ENCODE assay signal across 19 cellular contexts in the genomic region with DNA sequence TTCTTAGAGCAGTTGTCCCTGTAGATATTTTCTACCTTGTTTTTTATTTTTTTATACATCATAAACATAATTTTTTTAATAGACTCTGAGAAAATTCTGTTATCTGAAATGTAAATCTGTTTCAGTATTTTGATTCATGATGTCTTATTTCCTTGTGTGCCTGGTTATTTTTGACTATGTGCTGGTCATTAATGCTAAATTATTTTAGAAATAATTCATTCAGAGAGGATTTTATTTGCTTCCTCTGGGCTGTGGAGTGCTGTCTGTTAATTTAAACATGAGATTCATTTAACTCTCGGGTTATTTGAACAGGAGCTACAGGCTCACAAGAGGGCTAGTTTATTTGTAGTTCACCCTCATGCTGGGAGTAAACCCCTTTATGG.
DNase-seq lines count a peak whose midpoint lies in the region; ATAC-seq, FAIRE-seq and TF ChIP-seq lines count a peak whose summit lies in the region.
"Had no signal": no experiment of that assay in that cellular context is flagged by ENCODE, and none has a peak within 500 bp of the region (broad histone marks: within the 10 kb centered on the region; RNA-seq: fewer than 3 reads in every experiment).

No MANE protein-coding gene starts in this region.

- TF ChIP-seq EP300 in K562 (IDR thresholded peaks at IDR 0.05; ENCODE audit: low read length) (no peak), gastroesophageal sphincter (IDR thresholded peaks at IDR 0.05) (no peak)

- POLR2A ChIA-PET in HEK293 (lab: Yijun Ruan, JAX) (no interaction called here), K562 (lab: Yijun Ruan, JAX) (interaction anchor here (1.6 kb wide), 1 partner anchor 9 kb away, joined by 9 read pairs; no protein-coding TSS in a partner anchor)

- H3K4me3 ChIP-seq in HEK293 (ENCODE audit: low read depth, low read length) (no peak overlapping the region), K562 (no peak overlapping the region), gastroesophageal sphincter (no peak overlapping the region)
- H3K4me3 ChIP-seq: BLaER1 treated with 17β-estradiol and CSF1 and Interleukin-3, amounts not matched to agents 10 nM and 100 nM; HAP-1 had no signal

- H4K20me1 ChIP-seq in K562 (replicated peaks; ENCODE audit: control insufficient read depth, insufficient read depth, low read length): no peaks in the 10 kb centered on the region
- H4K20me1 ChIP-seq: BLaER1 treated with 17β-estradiol and CSF1 and Interleukin-3, amounts not matched to agents 10 nM and 100 nM had no signal

- no peak for TF ChIP-seq RAD21 in K562 (CRISPR knock-in tag; conservative IDR thresholded peaks at IDR 0.05 in 1 of 2, IDR thresholded peaks at IDR 0.05 in 1 of 2)

- BruUV-seq in K562 (replicated peaks; lab: Mats Ljungman, UMichigan): no TSS peak

- no peaks in the 10 kb centered on the region for H3K9me3 ChIP-seq in HEK293 (ENCODE audit: control insufficient read depth, insufficient read depth, low read depth, low read length)
- peaks cover 6% of the 10 kb centered on the region for H3K9me3 ChIP-seq in K562 (replicated peaks; ENCODE audit: control insufficient read depth, insufficient read depth, low read depth, low read length)
- H3K9me3 ChIP-seq in gastroesophageal sphincter: peaks cover 0 to 36% (median 0%) of the 10 kb centered on the region in 3 donors
- H3K9me3 ChIP-seq: BE2C had no signal

- WGBS in K562 (ENCODE audit: insufficient coverage, low coverage, missing lambda C conversion rate): 68% methylated on average over 1 of the region's 1 CpG
- 80 to 83% methylated on average over 1 of the region's 1 CpG for WGBS in gastroesophageal sphincter (ENCODE audit: low coverage in 1 of 2), 2 donors

- no peak for DNase-seq in K562 (ENCODE audit: extremely low read depth in 1 of 4, low spot score in 3 of 4)
- peak; percentile 17 to 38 for DNase-seq in erythroblast (lab: John Stamatoyannopoulos, UW)
- no peak for DNase-seq in T-helper 9 cell
- no peak for DNase-seq in AG20443 (ENCODE audit: low spot score)
- DNase-seq: AML-193; BE2C; CD4-positive, alpha-beta T cell; CD8-positive, alpha-beta memory T cell; COR-L47; DMS153; DND-41; GOT3 had no signal

- no peaks in the 10 kb centered on the region for H3K36me3 ChIP-seq in HEK293 (ENCODE audit: control insufficient read depth in 2 of 2, insufficient read depth in 1 of 2, low read length in 2 of 2)
- no peaks in the 10 kb centered on the region for H3K36me3 ChIP-seq in K562 (ENCODE audit: control insufficient read depth, insufficient read depth, low read length)
- no peaks in the 10 kb centered on the region for H3K36me3 ChIP-seq in gastroesophageal sphincter
- H3K36me3 ChIP-seq: BE2C; BLaER1 treated with 17β-estradiol and CSF1 and Interleukin-3, amounts not matched to agents 10 nM and 100 nM; HAP-1 had no signal

- in situ Hi-C loops in K562 (cut with MboI): no loop called here

- H3K4me2 ChIP-seq in K562 (ENCODE audit: insufficient read depth, low read length): peak overlapping the region; percentile 37; the same call in 1 of the 2 replicates
- H3K4me2 ChIP-seq: BLaER1 treated with 17β-estradiol and CSF1 and Interleukin-3, amounts not matched to agents 10 nM and 100 nM had no signal

- ATAC-seq in K562: no peak
- ATAC-seq in gastroesophageal sphincter: no peak

- peak overlapping the region; percentile 51 for H2AFZ ChIP-seq in K562 (ENCODE audit: low read depth, low read length)

- H3K27ac ChIP-seq in HEK293 (ENCODE audit: extremely low read depth, low read depth, low read length) (no peak overlapping the region), K562 (ENCODE audit: extremely low read depth, low read depth, low read length) (no peak overlapping the region; the same call in 2 of the 3 replicates), gastroesophageal sphincter (no peak overlapping the region)
- H3K27ac ChIP-seq: BLaER1 treated with 17β-estradiol and CSF1 and Interleukin-3, amounts not matched to agents 10 nM and 100 nM had no signal

- H3K79me2 ChIP-seq in K562 (ENCODE audit: control insufficient read depth, insufficient read depth, low read length): no peaks in the 10 kb centered on the region

- intact Hi-C loops in K562 (cut with micrococcal nuclease): no loop called here

- TF ChIP-seq CTCF in HEK293 (tag by site-specific recombination; IDR thresholded peaks at IDR 0.05) (no peak), K562 (IDR thresholded peaks at IDR 0.05 in 2 of 3, conservative IDR thresholded peaks at IDR 0.05 in 1 of 3; ENCODE audit: insufficient read depth in 2 of 3, low read depth in 1 of 3, low read length in 3 of 3) (no peak), gastroesophageal sphincter (IDR thresholded peaks at IDR 0.05) (no peak)

- CTCF ChIA-PET in HEK293 (lab: Yijun Ruan, JAX) (interaction anchor here (0.7 to 1.1 kb wide), 2 partner anchors 33 to 1426 kb away, joined by 6 read pairs; no protein-coding TSS in a partner anchor), K562 (lab: Yijun Ruan, JAX; ENCODE audit: low intra/inter-chr PET ratio) (no interaction called here)

- no peaks in the 10 kb centered on the region for H3K9me1 ChIP-seq in K562 (ENCODE audit: control insufficient read depth, insufficient read depth, low read length)

- no peak for FAIRE-seq in K562 (lab: Jason Lieb, UNC)
- FAIRE-seq: G401.6, GM12892, H54 had no signal

- H3K4me1 ChIP-seq in HEK293 (ENCODE audit: control insufficient read depth, insufficient read depth, low read length) (no peaks in the 10 kb centered on the region), K562 (replicated peaks in 1 of 2; ENCODE audit: control insufficient read depth in 2 of 2, insufficient read depth in 2 of 2, low read length in 2 of 2) (peaks cover 28 to 33% of the 10 kb centered on the region in 2 experiments; a peak in 4 of 5 replicates), gastroesophageal sphincter (no peaks in the 10 kb centered on the region)
- H3K4me1 ChIP-seq: BE2C, HAP-1 had no signal

- H3K9ac ChIP-seq in K562 (ENCODE audit: insufficient read depth in 1 of 2, low read depth in 2 of 2, low read length in 2 of 2): no peak overlapping the region; a peak in 1 of 4 replicates
- H3K9ac ChIP-seq: BLaER1 treated with 17β-estradiol and CSF1 and Interleukin-3, amounts not matched to agents 10 nM and 100 nM had no signal

- TF ChIP-seq POLR2A in K562 (conservative IDR thresholded peaks at IDR 0.05): no peak
- TF ChIP-seq POLR2A in erythroblast (IDR thresholded peaks at IDR 0.05; ENCODE audit: low read length): no peak
- no peak for TF ChIP-seq POLR2A in gastroesophageal sphincter (IDR thresholded peaks at IDR 0.05)

- H3K27me3 ChIP-seq in K562 (ENCODE audit: control insufficient read depth in 2 of 2, insufficient read depth in 2 of 2, low read length in 2 of 2): no peaks in the 10 kb centered on the region
- H3K27me3 ChIP-seq in gastroesophageal sphincter: no peaks in the 10 kb centered on the region
- H3K27me3 ChIP-seq: BLaER1 treated with 17β-estradiol and CSF1 and Interleukin-3, amounts not matched to agents 10 nM and 100 nM had no signal

TF ChIP-seq in HEK293, 187 proteins besides CTCF, POLR2A, EP300 and RAD21 (continues in another document):
- TF ChIP-seq ZFP41 (tag by site-specific recombination; IDR thresholded peaks at IDR 0.05; ENCODE audit: borderline replicate concordance) (no peak), SETDB1 (IDR thresholded peaks at IDR 0.05; ENCODE audit: insufficient read length, low read length) (peak; percentile 69), HOXA7 (CRISPR knock-in tag; IDR thresholded peaks at IDR 0.05; ENCODE audit: borderline replicate concordance) (no peak)
- TF ChIP-seq, protein P1, sequence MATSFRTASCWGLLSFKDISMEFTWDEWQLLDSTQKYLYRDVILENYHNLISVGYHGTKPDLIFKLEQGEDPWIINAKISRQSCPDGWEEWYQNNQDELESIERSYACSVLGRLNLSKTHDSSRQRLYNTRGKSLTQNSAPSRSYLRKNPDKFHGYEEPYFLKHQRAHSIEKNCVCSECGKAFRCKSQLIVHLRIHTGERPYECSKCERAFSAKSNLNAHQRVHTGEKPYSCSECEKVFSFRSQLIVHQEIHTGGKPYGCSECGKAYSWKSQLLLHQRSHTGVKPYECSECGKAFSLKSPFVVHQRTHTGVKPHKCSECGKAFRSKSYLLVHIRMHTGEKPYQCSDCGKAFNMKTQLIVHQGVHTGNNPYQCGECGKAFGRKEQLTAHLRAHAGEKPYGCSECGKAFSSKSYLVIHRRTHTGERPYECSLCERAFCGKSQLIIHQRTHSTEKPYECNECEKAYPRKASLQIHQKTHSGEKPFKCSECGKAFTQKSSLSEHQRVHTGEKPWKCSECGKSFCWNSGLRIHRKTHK (tag by site-specific recombination; IDR thresholded peaks at IDR 0.05): peak; percentile 98

TF ChIP-seq in K562, 482 proteins besides CTCF, POLR2A, EP300 and RAD21 (continues in another document):
- TF ChIP-seq TFAM (CRISPR knock-in tag; conservative IDR thresholded peaks at IDR 0.05): no peak
- TF ChIP-seq GABPB1 (CRISPR knock-in tag; IDR thresholded peaks at IDR 0.05): no peak
- TF ChIP-seq, protein P2, sequence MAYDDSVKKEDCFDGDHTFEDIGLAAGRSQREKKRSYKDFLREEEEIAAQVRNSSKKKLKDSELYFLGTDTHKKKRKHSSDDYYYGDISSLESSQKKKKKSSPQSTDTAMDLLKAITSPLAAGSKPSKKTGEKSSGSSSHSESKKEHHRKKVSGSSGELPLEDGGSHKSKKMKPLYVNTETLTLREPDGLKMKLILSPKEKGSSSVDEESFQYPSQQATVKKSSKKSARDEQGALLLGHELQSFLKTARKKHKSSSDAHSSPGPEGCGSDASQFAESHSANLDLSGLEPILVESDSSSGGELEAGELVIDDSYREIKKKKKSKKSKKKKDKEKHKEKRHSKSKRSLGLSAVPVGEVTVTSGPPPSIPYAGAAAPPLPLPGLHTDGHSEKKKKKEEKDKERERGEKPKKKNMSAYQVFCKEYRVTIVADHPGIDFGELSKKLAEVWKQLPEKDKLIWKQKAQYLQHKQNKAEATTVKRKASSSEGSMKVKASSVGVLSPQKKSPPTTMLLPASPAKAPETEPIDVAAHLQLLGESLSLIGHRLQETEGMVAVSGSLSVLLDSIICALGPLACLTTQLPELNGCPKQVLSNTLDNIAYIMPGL (CRISPR knock-in tag; IDR thresholded peaks at IDR 0.05): no peak
- no peak for TF ChIP-seq ZNF717 (CRISPR knock-in tag; IDR thresholded peaks at IDR 0.05)

Comparison
In these comparisons a context has a peak if more than half of its experiments do, and no peak if none do; other contexts are left out.
1. DNase-seq: peak in erythroblast (2 of 2); none in K562 (0 of 4), T-helper 9 cell (single experiment) and AG20443 (single experiment).